In the genomic region with DNA sequence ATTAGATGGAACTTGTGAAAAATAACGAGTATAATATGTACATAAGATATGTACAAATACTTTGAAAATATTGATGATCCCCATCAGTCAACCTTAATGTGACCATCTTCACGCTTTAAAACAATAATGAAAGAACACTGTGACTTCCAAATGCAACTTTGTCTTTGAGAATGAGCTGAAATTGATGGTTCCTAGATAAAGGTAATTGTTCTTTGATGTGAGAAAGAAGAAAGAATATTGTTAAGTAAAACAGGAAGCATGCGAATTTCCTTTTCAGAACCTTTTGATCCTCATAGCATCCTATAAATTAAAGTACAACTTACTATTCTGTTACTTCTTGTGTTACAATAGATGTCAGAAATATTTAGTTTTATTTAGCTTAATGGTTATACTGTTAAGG, we compare ENCODE assay signal across 30 cellular contexts. TPM values are rescaled to one million over a fixed set of nuclear protein-coding genes. Genes with fewer than 3 reads are reported as not detected.
"Had no signal": no experiment of that assay in that cellular context is flagged by ENCODE, and none has a peak within 500 bp of the region (broad histone marks: within the 10 kb centered on the region; RNA-seq: fewer than 3 reads in every experiment).

No MANE protein-coding gene starts in this region.

- H3K9me3 ChIP-seq: colonic mucosa, MG63 had no signal

- H3K27ac ChIP-seq: brain microvascular endothelial cell, cardiac muscle cell, colonic mucosa, KMS-11, SK-N-MC had no signal

- H3K36me3 Mint-ChIP-seq: activated CD4-positive, alpha-beta memory T cell treated with anti-CD3 and anti-CD28 coated beads for 36 hours had no signal

- H3K36me3 ChIP-seq: brain microvascular endothelial cell, cardiac muscle cell, colonic mucosa, MG63 had no signal

- H3K27ac Mint-ChIP-seq: activated B cell treated with CpG ODN at 0.5 μM for 24 hours; activated CD4-positive, alpha-beta memory T cell treated with anti-CD3 and anti-CD28 coated beads for 36 hours; activated CD4-positive, alpha-beta T cell treated with anti-CD3 and anti-CD28 coated beads, Interleukin-2, amount 10 ng/mL, durations not matched to agents 7 days and 5 days; activated naive CD8-positive, alpha-beta T cell treated with anti-CD3 and anti-CD28 coated beads for 36 hours; activated T-helper 1 cell treated with anti-CD3 and anti-CD28 coated beads, Interleukin-12 subunit alpha, Interleukin-12 subunit beta, Interleukin-2, Interleukin-4 antibody, amounts not matched to agents 30 ng/mL and 10 ng/mL and 1 ng/mL, durations not matched to agents 14 hours and 24 hours and 36 hours had no signal

- H3K4me2 ChIP-seq: KMS-11 had no signal

- H3K27me3 ChIP-seq: brain microvascular endothelial cell, cardiac muscle cell, colonic mucosa, MG63 had no signal

- H3K9ac ChIP-seq: KMS-11 had no signal

- DNase-seq: activated B cell treated with CpG ODN at 0.5 μM for 24 hours; activated CD4-positive, alpha-beta memory T cell treated with anti-CD3 and anti-CD28 coated beads for 36 hours; activated CD4-positive, alpha-beta T cell treated with anti-CD3 and anti-CD28 coated beads, Interleukin-2, amount 10 ng/mL, durations not matched to agents 7 days and 5 days; activated CD8-positive, alpha-beta memory T cell treated with anti-CD3 and anti-CD28 coated beads for 24 hours; activated effector memory CD4-positive, alpha-beta T cell treated with anti-CD3 and anti-CD28 coated beads, Interleukin-2, amount 50 U/mL, for 16 hours; activated naive CD4-positive, alpha-beta T cell treated with Interleukin-2 at 50 U/mL for 16 hours; activated naive CD8-positive, alpha-beta T cell treated with anti-CD3 and anti-CD28 coated beads for 36 hours; brain microvascular endothelial cell; colonic mucosa; MG63; MV-4-11; NCI-H1092 treated with DMSO at 0.1 percent for 48 hours; NCI-H1417 treated with DMSO at 0.1 percent for 48 hours; NCI-H1694; NCI-H2029; NCI-H2107; NCI-H2171 treated with DMSO at 0.1 percent for 48 hours; NCI-H226; NCI-H526 treated with DMSO at 0.1 percent for 48 hours; NCI-H82; RPMI8226; T-helper 1 cell had no signal

- H3K4me3 Mint-ChIP-seq: activated B cell treated with CpG ODN at 0.5 μM for 24 hours; activated CD4-positive, alpha-beta memory T cell treated with anti-CD3 and anti-CD28 coated beads for 36 hours; activated CD4-positive, alpha-beta T cell treated with anti-CD3 and anti-CD28 coated beads, Interleukin-2, amount 10 ng/mL, durations not matched to agents 7 days and 5 days; activated naive CD8-positive, alpha-beta T cell treated with anti-CD3 and anti-CD28 coated beads for 36 hours; activated T-helper 1 cell treated with anti-CD3 and anti-CD28 coated beads, Interleukin-12 subunit alpha, Interleukin-12 subunit beta, Interleukin-2, Interleukin-4 antibody, amounts not matched to agents 30 ng/mL and 10 ng/mL and 1 ng/mL, durations not matched to agents 14 hours and 24 hours and 36 hours had no signal

- H3K4me3 ChIP-seq: cardiac muscle cell, colonic mucosa, MG63, SK-N-MC had no signal

- H3K4me1 ChIP-seq: colonic mucosa had no signal

- H3K4me1 Mint-ChIP-seq: activated B cell treated with CpG ODN at 0.5 μM for 24 hours had no signal

- H3K27me3 Mint-ChIP-seq: activated B cell treated with CpG ODN at 0.5 μM for 24 hours; activated CD4-positive, alpha-beta memory T cell treated with anti-CD3 and anti-CD28 coated beads for 36 hours; activated CD4-positive, alpha-beta T cell treated with anti-CD3 and anti-CD28 coated beads, Interleukin-2, amount 10 ng/mL, durations not matched to agents 7 days and 5 days; activated naive CD8-positive, alpha-beta T cell treated with anti-CD3 and anti-CD28 coated beads for 36 hours had no signal

- H3K9me3 Mint-ChIP-seq: activated B cell treated with CpG ODN at 0.5 μM for 24 hours; activated CD4-positive, alpha-beta memory T cell treated with anti-CD3 and anti-CD28 coated beads for 36 hours; activated naive CD8-positive, alpha-beta T cell treated with anti-CD3 and anti-CD28 coated beads for 36 hours had no signal

- ATAC-seq: Panc1, Right ventricle myocardium inferior had no signal

RNA-seq across cellular contexts. Expression of gene IL2, which starts 22.2 kb away (rescaled TPM):
- total RNA-seq: activated B cell treated with CpG ODN at 0.5 μM for 24 hours, cardiac muscle cell, cerebellum, NCI-H460, Right ventricle myocardium inferior had no signal

RNA-seq across cellular contexts. Expression of gene ADAD1, which starts 55.5 kb away (rescaled TPM):
- total RNA-seq: activated B cell treated with CpG ODN at 0.5 μM for 24 hours; activated CD4-positive, alpha-beta memory T cell treated with anti-CD3 and anti-CD28 coated beads for 36 hours; activated CD4-positive, alpha-beta T cell treated with anti-CD3 and anti-CD28 coated beads, Interleukin-2, amount 10 ng/mL, durations not matched to agents 7 days and 5 days; activated naive CD8-positive, alpha-beta T cell treated with anti-CD3 and anti-CD28 coated beads for 36 hours; activated T-helper 1 cell treated with anti-CD3 and anti-CD28 coated beads, Interleukin-12 subunit alpha, Interleukin-12 subunit beta, Interleukin-2, Interleukin-4 antibody, amounts not matched to agents 30 ng/mL and 10 ng/mL and 1 ng/mL, durations not matched to agents 14 hours and 24 hours and 36 hours; cardiac muscle cell; cerebellum; colonic mucosa; NCI-H460; Right ventricle myocardium inferior had no signal
